ENCODE assay signal across 30 cellular contexts in genomic region chr16:1556254-1556653, GRCh38. TPM values are rescaled to one million over a fixed set of nuclear protein-coding genes. Genes with fewer than 3 reads are reported as not detected.
DNase-seq lines count a peak whose midpoint lies in the region; ATAC-seq and TF ChIP-seq lines count a peak whose summit lies in the region.
"Had no signal": no experiment of that assay in that cellular context is flagged by ENCODE, and none has a peak within 500 bp of the region (broad histone marks: within the 10 kb centered on the region; RNA-seq: fewer than 3 reads in every experiment).

No MANE protein-coding gene starts in this region.

- no peak overlapping the region for H3K4me3 Mint-ChIP-seq in activated CD8-positive, alpha-beta T cell treated with anti-CD3 and anti-CD28 coated beads, Interleukin-2, amount 10 ng/mL, durations not matched to agents 7 days and 5 days
- H3K4me3 Mint-ChIP-seq: activated CD4-positive, alpha-beta memory T cell treated with anti-CD3 and anti-CD28 coated beads, Interleukin-2, amount 10 ng/mL, durations not matched to agents 7 days and 5 days; activated naive CD8-positive, alpha-beta T cell; CD4-positive, CD25-positive, alpha-beta regulatory T cell had no signal

- H3K9ac ChIP-seq in fibroblast of lung (ENCODE audit: insufficient read depth, low read length) (no peak overlapping the region), skeletal muscle tissue (ENCODE audit: low read depth in 1 of 3, low read length in 3 of 3) (peak overlapping the region in 1 of 3 donors; percentile 16)

- H3K36me3 ChIP-seq in WERI-Rb-1 (peaks cover 50% of the 10 kb centered on the region), fibroblast of lung (ENCODE audit: control insufficient read depth, insufficient read depth, low read length) (peaks cover 7% of the 10 kb centered on the region), skeletal muscle tissue (ENCODE audit: control insufficient read depth in 3 of 3, insufficient read depth in 3 of 3, low read length in 3 of 3) (peaks cover 31 to 49% (median 43%) of the 10 kb centered on the region in 3 donors), esophagus muscularis mucosa (peaks cover 42 to 100% (median 93%) of the 10 kb centered on the region in 4 donors)
- H3K36me3 ChIP-seq: SJSA1 had no signal

- H3K9me3 Mint-ChIP-seq in activated CD8-positive, alpha-beta T cell treated with anti-CD3 and anti-CD28 coated beads, Interleukin-2, amount 10 ng/mL, durations not matched to agents 7 days and 5 days (ENCODE audit: insufficient read depth) = no peaks in the 10 kb centered on the region
- H3K9me3 Mint-ChIP-seq: activated CD4-positive, alpha-beta memory T cell treated with anti-CD3 and anti-CD28 coated beads, Interleukin-2, amount 10 ng/mL, durations not matched to agents 7 days and 5 days had no signal

- WGBS in esophagus muscularis mucosa = 87% methylated on average over 12 of the region's 13 CpGs

- intact Hi-C loops in esophagus muscularis mucosa (cut with DNase I) = no loop called here

- H3K4me2 ChIP-seq in fibroblast of lung (ENCODE audit: extremely low read depth, insufficient read depth, low read length) = peak overlapping the region; percentile 25

- TF ChIP-seq POLR2A in esophagus muscularis mucosa (IDR thresholded peaks at IDR 0.05; ENCODE audit: low read depth) = no peak

- no peak for ATAC-seq in GM19351 (IDR thresholded peaks at IDR 0.05; ENCODE audit: unreplicated experiment)
- no peak for ATAC-seq in activated CD8-positive, alpha-beta T cell treated with anti-CD3 and anti-CD28 coated beads, Interleukin-2, amount 10 ng/mL, durations not matched to agents 7 days and 5 days
- ATAC-seq: activated CD4-positive, CD25-positive, alpha-beta regulatory T cell treated with anti-CD3 and anti-CD28 coated beads, Interleukin-2, amount 50 U/mL, for 24 hours; HCT116; heart left ventricle; sciatic nerve had no signal

- H3K27ac ChIP-seq in WERI-Rb-1 = no peak overlapping the region
- H3K27ac ChIP-seq in fibroblast of lung (ENCODE audit: insufficient read depth, low read length) = no peak overlapping the region
- no peak overlapping the region for H3K27ac ChIP-seq in skeletal muscle tissue (ENCODE audit: low read depth, low read length)
- no peak overlapping the region for H3K27ac ChIP-seq in esophagus muscularis mucosa (replicated peaks in 1 of 4)
- H3K27ac ChIP-seq: heart left ventricle, SJSA1, testis, vagina had no signal

- no peak overlapping the region for H3K4me3 ChIP-seq in WERI-Rb-1 (ENCODE audit: low read depth, low read length)
- H3K4me3 ChIP-seq in fibroblast of lung (replicated peaks in 1 of 4; ENCODE audit: control extremely low read depth in 1 of 4, insufficient read depth in 1 of 4, low read depth in 3 of 4, low read length in 4 of 4) = no peak overlapping the region
- H3K4me3 ChIP-seq in skeletal muscle tissue (ENCODE audit: low read length in 3 of 3) = peak overlapping the region in 2 of 3 donors; percentile 22 to 30
- no peak overlapping the region for H3K4me3 ChIP-seq in esophagus muscularis mucosa
- H3K4me3 ChIP-seq: heart left ventricle, SJSA1, testis, vagina had no signal

- CTCF ChIA-PET in activated CD8-positive, alpha-beta T cell treated with anti-CD3 and anti-CD28 coated beads, Interleukin-2, amount 10 ng/mL, durations not matched to agents 7 days and 5 days (lab: Charles Lee) = no interaction called here

- 0 out of 2 replicates have a peak, but pooled peaks have one; percentile 3 for TF ChIP-seq CTCF in WERI-Rb-1 (IDR thresholded peaks at IDR 0.05; ENCODE audit: low read depth, low read length)
- TF ChIP-seq CTCF in fibroblast of lung (conservative IDR thresholded peaks at IDR 0.05 in 1 of 2, IDR thresholded peaks at IDR 0.05 in 1 of 2; ENCODE audit: low read depth in 1 of 2, low read length in 2 of 2) = no peak
- TF ChIP-seq CTCF in esophagus muscularis mucosa (IDR thresholded peaks at IDR 0.05) = no peak

- DNase-seq in G401 (ENCODE audit: low spot score) = peak; percentile 56
- no peak for DNase-seq in WERI-Rb-1
- no peak for DNase-seq in fibroblast of lung (ENCODE audit: low read depth in 2 of 2)
- no peak for DNase-seq in esophagus muscularis mucosa (ENCODE audit: extremely low spot score)
- DNase-seq in activated CD8-positive, alpha-beta T cell treated with anti-CD3 and anti-CD28 coated beads, Interleukin-2, amount 10 ng/mL, durations not matched to agents 7 days and 5 days = no peak
- DNase-seq in stimulated activated CD4-positive, alpha-beta T cell treated with anti-CD3 and anti-CD28 coated beads, Interleukin-1b, Interleukin-23, amount 100 ng/mL, for 48 hours = no peak
- DNase-seq: activated CD4-positive, alpha-beta memory T cell treated with anti-CD3 and anti-CD28 coated beads, Interleukin-2, amount 10 ng/mL, durations not matched to agents 7 days and 5 days; activated effector memory CD4-positive, alpha-beta T cell treated with Interleukin-2 at 50 U/mL for 16 hours; anterior cingulate cortex; CD4-positive, CD25-positive, alpha-beta regulatory T cell; cerebellar nuclear complex; DMS 273 treated with DMSO at 0.1 percent for 48 hours; foreskin fibroblast; heart left ventricle; KBM-7; mesenchymal stem cell; NCI-H1436; NCI-H774; stimulated activated naive CD4-positive, alpha-beta T cell treated with Interleukin-2 at 50 U/mL for 16 hours; T-helper 1 cell; testis had no signal

- H3K4me1 ChIP-seq in fibroblast of lung (ENCODE audit: control insufficient read depth, extremely low read depth, insufficient read depth, low read length) = no peaks in the 10 kb centered on the region
- H3K4me1 ChIP-seq in skeletal muscle tissue (ENCODE audit: control insufficient read depth in 3 of 3, insufficient read depth in 3 of 3, low read length in 3 of 3) = peaks cover 0 to 9% (median 7%) of the 10 kb centered on the region in 3 donors
- H3K4me1 ChIP-seq in esophagus muscularis mucosa = peaks cover 8 to 31% (median 29%) of the 10 kb centered on the region in 4 donors
- H3K4me1 ChIP-seq: SJSA1 had no signal

- POLR2A ChIA-PET in activated CD8-positive, alpha-beta T cell treated with anti-CD3 and anti-CD28 coated beads, Interleukin-2, amount 10 ng/mL, durations not matched to agents 7 days and 5 days (lab: Charles Lee) = no interaction called here

- H3K9me3 ChIP-seq in WERI-Rb-1 (ENCODE audit: severe bottlenecking) (no peaks in the 10 kb centered on the region), fibroblast of lung (ENCODE audit: control insufficient read depth, insufficient read depth, low read depth, low read length) (no peaks in the 10 kb centered on the region), skeletal muscle tissue (ENCODE audit: control insufficient read depth in 3 of 3, low read length in 3 of 3) (no peaks in the 10 kb centered on the region), esophagus muscularis mucosa (no peaks in the 10 kb centered on the region)
- H3K9me3 ChIP-seq: heart left ventricle, SJSA1, testis, vagina had no signal

- no peaks in the 10 kb centered on the region for H3K79me2 ChIP-seq in fibroblast of lung (ENCODE audit: control insufficient read depth, insufficient read depth, low read length)

- H3K36me3 Mint-ChIP-seq in activated CD8-positive, alpha-beta T cell treated with anti-CD3 and anti-CD28 coated beads, Interleukin-2, amount 10 ng/mL, durations not matched to agents 7 days and 5 days (ENCODE audit: low read depth) = peaks cover 37% of the 10 kb centered on the region

- H4K20me1 ChIP-seq in fibroblast of lung (ENCODE audit: control insufficient read depth, extremely low read depth, insufficient read depth, low read length) = no peaks in the 10 kb centered on the region

- no peaks in the 10 kb centered on the region for H3K27me3 ChIP-seq in WERI-Rb-1 (ENCODE audit: insufficient read depth, low read depth, severe bottlenecking)
- no peaks in the 10 kb centered on the region for H3K27me3 ChIP-seq in fibroblast of lung (ENCODE audit: control insufficient read depth, insufficient read depth, low read length)
- no peaks in the 10 kb centered on the region for H3K27me3 ChIP-seq in skeletal muscle tissue (ENCODE audit: control insufficient read depth in 3 of 3, insufficient read depth in 3 of 3, low read length in 3 of 3)
- no peaks in the 10 kb centered on the region for H3K27me3 ChIP-seq in esophagus muscularis mucosa
- H3K27me3 ChIP-seq: heart left ventricle, SJSA1, testis, vagina had no signal

- no peak for TF ChIP-seq EP300 in esophagus muscularis mucosa (IDR thresholded peaks at IDR 0.05)

- no peak overlapping the region for H2AFZ ChIP-seq in fibroblast of lung (ENCODE audit: low read length)

- no peaks in the 10 kb centered on the region for H3K27me3 Mint-ChIP-seq in activated CD8-positive, alpha-beta T cell treated with anti-CD3 and anti-CD28 coated beads, Interleukin-2, amount 10 ng/mL, durations not matched to agents 7 days and 5 days (ENCODE audit: low read depth)
- H3K27me3 Mint-ChIP-seq: activated CD4-positive, alpha-beta memory T cell treated with anti-CD3 and anti-CD28 coated beads, Interleukin-2, amount 10 ng/mL, durations not matched to agents 7 days and 5 days; activated naive CD8-positive, alpha-beta T cell; CD4-positive, CD25-positive, alpha-beta regulatory T cell had no signal

- H3K4me1 Mint-ChIP-seq in activated CD8-positive, alpha-beta T cell treated with anti-CD3 and anti-CD28 coated beads, Interleukin-2, amount 10 ng/mL, durations not matched to agents 7 days and 5 days (ENCODE audit: low read depth) = peaks cover 25% of the 10 kb centered on the region

- in situ Hi-C loops in G401 (cut with HindIII; ENCODE audit: low sequenced_read_pairs) = no loop called here

- H3K27ac Mint-ChIP-seq in activated CD8-positive, alpha-beta T cell treated with anti-CD3 and anti-CD28 coated beads, Interleukin-2, amount 10 ng/mL, durations not matched to agents 7 days and 5 days = no peak overlapping the region
- H3K27ac Mint-ChIP-seq: activated CD4-positive, alpha-beta memory T cell treated with anti-CD3 and anti-CD28 coated beads, Interleukin-2, amount 10 ng/mL, durations not matched to agents 7 days and 5 days; activated naive CD8-positive, alpha-beta T cell had no signal

RNA-seq across cellular contexts. Expression of gene TMEM204, which starts 22.8 kb away (rescaled TPM):
- not detected in 2 replicates for total RNA-seq in G401 (2014; rRNA removed; shearing (Covaris generic))
- total RNA-seq in fibroblast of lung (10.3 and 12.4 TPM in 2 replicates), skeletal muscle tissue (8.9 TPM), esophagus muscularis mucosa (10 to 100 TPM; 39.5 to 75.0 (median 57.1) TPM)
- 9.6 and 10.9 TPM in 2 replicates for polyA plus RNA-seq in fibroblast of lung
- polyA plus RNA-seq in fibroblast of lung (2012) = 14.2 and 14.6 TPM in 2 replicates
- 15.0 and 19.3 TPM in 2 replicates for polyA minus RNA-seq in fibroblast of lung (ENCODE audit: low replicate concordance)
- 10 to 100 TPM; 35.1 to 35.6 TPM for total RNA-seq in activated CD8-positive, alpha-beta T cell treated with anti-CD3 and anti-CD28 coated beads, Interleukin-2, amount 10 ng/mL, durations not matched to agents 7 days and 5 days
- total RNA-seq: RPMI7951 had no signal

RNA-seq across cellular contexts. Expression of gene IFT140, which starts 55.6 kb away (rescaled TPM):
- total RNA-seq in G401 (2014; rRNA removed; shearing (Covaris generic)) = 30.5 and 37.3 TPM in 2 replicates
- total RNA-seq in fibroblast of lung = 33.4 and 34.3 TPM in 2 replicates
- polyA plus RNA-seq in fibroblast of lung = 5.3 and 6.2 TPM in 2 replicates
- 9.6 and 13.1 TPM in 2 replicates for polyA plus RNA-seq in fibroblast of lung (2012)
- 19.3 and 40.5 TPM in 2 replicates for polyA minus RNA-seq in fibroblast of lung (ENCODE audit: low replicate concordance)
- total RNA-seq in skeletal muscle tissue = 17.2 TPM
- 10 to 100 TPM; 16.6 to 27.3 (median 20.1) TPM for total RNA-seq in esophagus muscularis mucosa
- total RNA-seq in activated CD8-positive, alpha-beta T cell treated with anti-CD3 and anti-CD28 coated beads, Interleukin-2, amount 10 ng/mL, durations not matched to agents 7 days and 5 days = 10 to 100 TPM; 10.3 to 15.4 TPM

RNA-seq across cellular contexts. Expression of gene CRAMP1, which starts 55.9 kb away (rescaled TPM):
- 4.5 and 7.6 TPM in 2 replicates for total RNA-seq in G401 (2014; rRNA removed; shearing (Covaris generic))
- total RNA-seq in fibroblast of lung (4.6 and 7.8 TPM in 2 replicates), skeletal muscle tissue (5.2 TPM), esophagus muscularis mucosa (10 to 100 TPM in 3 of 4 donors, 1 to 10 TPM in 1; 9.1 to 15.5 (median 12.5) TPM)
- 6.2 and 7.4 TPM in 2 replicates for polyA plus RNA-seq in fibroblast of lung
- polyA plus RNA-seq in fibroblast of lung (2012) = 5.9 and 6.1 TPM in 2 replicates
- polyA minus RNA-seq in fibroblast of lung (ENCODE audit: low replicate concordance) = 25.4 and 58.4 TPM in 2 replicates
- 10 to 100 TPM; 23.9 to 25.2 TPM for total RNA-seq in activated CD8-positive, alpha-beta T cell treated with anti-CD3 and anti-CD28 coated beads, Interleukin-2, amount 10 ng/mL, durations not matched to agents 7 days and 5 days

Comparison
In these comparisons a context has a peak if more than half of its experiments do, and no peak if none do; other contexts are left out.
1. H3K4me3 ChIP-seq: peak in skeletal muscle tissue (2 of 3); none in WERI-Rb-1 (single experiment), fibroblast of lung (0 of 4) and esophagus muscularis mucosa (0 of 4).